28 cellular contexts compared by ENCODE assay signal in the genomic region with DNA sequence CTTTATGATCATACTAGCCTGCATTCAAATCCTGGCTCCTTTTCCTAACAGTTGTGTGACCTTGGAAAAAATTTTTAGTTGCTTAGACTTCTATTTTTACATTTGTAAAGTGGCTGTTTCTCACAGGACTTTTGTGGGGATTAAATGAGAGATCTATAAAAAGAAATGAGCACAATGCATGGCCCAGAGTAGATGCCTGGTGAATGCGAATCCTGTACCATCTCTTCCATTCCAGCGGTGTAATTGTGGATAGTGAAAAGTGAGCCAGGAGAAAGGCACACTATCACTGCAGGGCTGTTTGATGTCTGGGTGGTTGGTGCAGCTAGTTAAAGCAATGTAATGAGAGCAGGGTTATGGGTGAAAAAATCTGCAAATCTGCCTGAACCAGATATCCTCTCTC.
"Had no signal": no experiment of that assay in that cellular context is flagged by ENCODE, and none has a peak within 500 bp of the region (broad histone marks: within the 10 kb centered on the region; RNA-seq: fewer than 3 reads in every experiment).

No MANE protein-coding gene starts in this region.

- H3K4me3 ChIP-seq: ascending aorta, body of pancreas, MG63, Peyer's patch, SJSA1 had no signal

- H3K36me3 ChIP-seq: ascending aorta, MG63, Peyer's patch, SJSA1 had no signal

- H3K27me3 ChIP-seq: ascending aorta, body of pancreas, MG63, Peyer's patch, SJSA1 had no signal

- FAIRE-seq: bronchial epithelial cell had no signal

- H3K4me1 ChIP-seq: ascending aorta, body of pancreas, Peyer's patch, SJSA1 had no signal

- DNase-seq: activated CD4-positive, alpha-beta T cell treated with anti-CD3 and anti-CD28 coated beads for 48 hours; activated CD4-positive, alpha-beta T cell treated with anti-CD3 and anti-CD28 coated beads, Interleukin-2, amount 50 U/mL, for 4 hours; activated CD8-positive, alpha-beta memory T cell treated with anti-CD3 and anti-CD28 coated beads, Interleukin-2, amount 50 U/mL, for 48 hours; activated CD8-positive, alpha-beta T cell treated with anti-CD3 and anti-CD28 coated beads, Interleukin-2, amount 10 ng/mL, durations not matched to agents 7 days and 5 days; activated naive CD4-positive, alpha-beta T cell; activated T-cell treated with anti-CD3 and anti-CD28 coated beads, Interleukin-2, amount 50 U/mL, for 1 hour; amniotic stem cell; body of pancreas; central memory CD4-positive, alpha-beta T cell; MG63; NCI-H1092 treated with DMSO at 0.1 percent for 48 hours; NCI-H1417 treated with DMSO at 0.1 percent for 48 hours; NCI-H1694; NCI-H2029; NCI-H345; NCI-H510A; NCI-H82; NK-92 treated with Interleukin-12 subunit alpha and Interleukin-12 subunit beta, amount 100 ng/mL, for 24 hours; OCI-M1; Peyer's patch; Right ventricle myocardium superior; SW 1271 had no signal

- H3K9me3 ChIP-seq: ascending aorta, body of pancreas, MG63, Peyer's patch, SJSA1 had no signal

- H3K4me2 ChIP-seq: KMS-11 had no signal

- ATAC-seq: activated CD4-positive, CD25-positive, alpha-beta regulatory T cell treated with anti-CD3 and anti-CD28 coated beads, Interleukin-2, amount 50 U/mL, for 24 hours; activated CD8-positive, alpha-beta T cell treated with anti-CD3 and anti-CD28 coated beads, Interleukin-2, amount 10 ng/mL, durations not matched to agents 7 days and 5 days; body of pancreas had no signal

- H3K27ac ChIP-seq: ascending aorta, body of pancreas, KMS-11, Peyer's patch, RWPE1, SJSA1 had no signal

- H3K9ac ChIP-seq: KMS-11 had no signal
